Comparison of ENCODE assay signal across 18 cellular contexts in genomic region chr1:197958861-197959260, GRCh38. TPM values are rescaled to one million over a fixed set of nuclear protein-coding genes. Genes with fewer than 3 reads are reported as not detected.
DNase-seq lines count a peak whose midpoint lies in the region; ATAC-seq, FAIRE-seq and TF ChIP-seq lines count a peak whose summit lies in the region.
"Had no signal": no experiment of that assay in that cellular context is flagged by ENCODE, and none has a peak within 500 bp of the region (broad histone marks: within the 10 kb centered on the region; RNA-seq: fewer than 3 reads in every experiment).

No MANE protein-coding gene starts in this region.

- no peak overlapping the region for H3K27ac ChIP-seq in hepatocyte
- no peak overlapping the region for H3K27ac ChIP-seq in HepG2 (ENCODE audit: extremely low read length, insufficient read depth, low read length)
- H3K27ac ChIP-seq in prostate gland = no peak overlapping the region
- H3K27ac ChIP-seq: BLaER1 treated with 17β-estradiol and CSF1 and Interleukin-3, amounts not matched to agents 10 nM and 100 nM; HL-60; KMS-11 had no signal

- H3K4me1 Mint-ChIP-seq in Calu3 (ENCODE audit: low read depth, unreplicated experiment) = peaks cover 62% of the 10 kb centered on the region
- H3K4me1 Mint-ChIP-seq in nephron = peaks cover 7% of the 10 kb centered on the region
- H3K4me1 Mint-ChIP-seq: H9 had no signal

- no peak overlapping the region for H3K9ac ChIP-seq in HepG2 (ENCODE audit: insufficient read depth, low read depth, low read length)
- H3K9ac ChIP-seq: BLaER1 treated with 17β-estradiol and CSF1 and Interleukin-3, amounts not matched to agents 10 nM and 100 nM; KMS-11; SK-N-SH had no signal

- ATAC-seq in HepG2 = no peak

- H3K4me3 ChIP-seq in hepatocyte = no peak overlapping the region
- no peak overlapping the region for H3K4me3 ChIP-seq in HepG2 (replicated peaks in 1 of 3; ENCODE audit: insufficient read depth in 1 of 3, low read depth in 2 of 3, low read length in 3 of 3)
- no peak overlapping the region for H3K4me3 ChIP-seq in prostate gland
- H3K4me3 ChIP-seq: BLaER1 treated with 17β-estradiol and CSF1 and Interleukin-3, amounts not matched to agents 10 nM and 100 nM had no signal

- TF ChIP-seq POLR2A in HepG2 (IDR thresholded peaks at IDR 0.05; ENCODE audit: insufficient read depth in 1 of 2, low read depth in 2 of 2, low read length in 2 of 2) (no peak), prostate gland (IDR thresholded peaks at IDR 0.05) (no peak)

- intact Hi-C loops in Calu3 (cut with micrococcal nuclease; ENCODE audit: unreplicated experiment) (loop anchor here (1.0 to 10.0 kb wide), 2 partner anchors 35 to 126 kb away; no protein-coding TSS in a partner anchor), HepG2 (cut with micrococcal nuclease; ENCODE audit: unreplicated experiment) (no loop called here), prostate gland (cut with DNase I) (no loop called here)

- H3K9me3 Mint-ChIP-seq in Calu3 (ENCODE audit: low read depth, unreplicated experiment) (peaks cover 4% of the 10 kb centered on the region), nephron (no peaks in the 10 kb centered on the region)
- H3K9me3 Mint-ChIP-seq: CD4-positive, alpha-beta memory T cell; H9; HFFc6 had no signal

- H3K36me3 Mint-ChIP-seq in Calu3 (ENCODE audit: insufficient read depth, unreplicated experiment) (peaks cover 19% of the 10 kb centered on the region), nephron (ENCODE audit: low read depth) (no peaks in the 10 kb centered on the region)
- H3K36me3 Mint-ChIP-seq: CD4-positive, alpha-beta memory T cell had no signal

- H3K79me2 ChIP-seq in hepatocyte = no peaks in the 10 kb centered on the region
- no peaks in the 10 kb centered on the region for H3K79me2 ChIP-seq in HepG2 (ENCODE audit: insufficient read depth, low read length)

- FAIRE-seq in HepG2 (lab: Jason Lieb, UNC) = no peak

- H3K9me2 ChIP-seq in hepatocyte (replicated peaks; ENCODE audit: insufficient read depth) = no peaks in the 10 kb centered on the region
- H3K9me2 ChIP-seq: SK-N-SH had no signal

- H3K4me1 ChIP-seq in hepatocyte (ENCODE audit: insufficient read depth) (no peaks in the 10 kb centered on the region), HepG2 (ENCODE audit: insufficient read depth, low read length) (peaks cover 22% of the 10 kb centered on the region), prostate gland (replicated peaks) (no peaks in the 10 kb centered on the region)
- H3K4me1 ChIP-seq: BLaER1 treated with 17β-estradiol and CSF1 and Interleukin-3, amounts not matched to agents 10 nM and 100 nM; Caco-2 had no signal

- H3K27ac Mint-ChIP-seq in Calu3 (ENCODE audit: unreplicated experiment) (peak overlapping the region; percentile 95), nephron (peak overlapping the region; percentile 66 to 77 (median 72))
- H3K27ac Mint-ChIP-seq: CD4-positive, alpha-beta memory T cell; HFFc6 had no signal

- TF ChIP-seq EP300 in HepG2 (IDR thresholded peaks at IDR 0.05; ENCODE audit: low read depth in 2 of 2, low read length in 2 of 2) (no peak), HepG2 (CRISPR knock-in tag; IDR thresholded peaks at IDR 0.05; ENCODE audit: borderline replicate concordance) (no peak)

- H3K9me3 ChIP-seq in hepatocyte (ENCODE audit: low read depth) (no peaks in the 10 kb centered on the region), HepG2 (ENCODE audit: low read length) (no peaks in the 10 kb centered on the region), prostate gland (no peaks in the 10 kb centered on the region)
- H3K9me3 ChIP-seq: BLaER1 treated with 17β-estradiol and CSF1 and Interleukin-3, amounts not matched to agents 10 nM and 100 nM; Caco-2; SK-N-SH had no signal

- peak overlapping the region; percentile 30 for H2AFZ ChIP-seq in hepatocyte
- no peak overlapping the region for H2AFZ ChIP-seq in HepG2 (ENCODE audit: low read length)

- TF ChIP-seq CTCF in Calu3 (IDR thresholded peaks at IDR 0.05; ENCODE audit: unreplicated experiment) = no peak
- TF ChIP-seq CTCF in hepatocyte (IDR thresholded peaks at IDR 0.05; ENCODE audit: poor library complexity) = no peak
- no peak for TF ChIP-seq CTCF in nephron (IDR thresholded peaks at IDR 0.05; ENCODE audit: unreplicated experiment in 3 of 3)
- TF ChIP-seq CTCF in HepG2 (CRISPR knock-in tag; IDR thresholded peaks at IDR 0.05) = no peak
- TF ChIP-seq CTCF in prostate gland (IDR thresholded peaks at IDR 0.05) = no peak

- no peaks in the 10 kb centered on the region for H3K27me3 ChIP-seq in hepatocyte
- no peaks in the 10 kb centered on the region; a peak in 1 of 5 replicates for H3K27me3 ChIP-seq in HepG2 (ENCODE audit: control insufficient read depth in 1 of 2, insufficient read depth in 2 of 2, low read length in 2 of 2)
- no peaks in the 10 kb centered on the region for H3K27me3 ChIP-seq in prostate gland (replicated peaks; ENCODE audit: insufficient read depth)
- H3K27me3 ChIP-seq: BLaER1 treated with 17β-estradiol and CSF1 and Interleukin-3, amounts not matched to agents 10 nM and 100 nM had no signal

- H3K36me3 ChIP-seq in hepatocyte (replicated peaks; ENCODE audit: insufficient read depth, low read depth) = no peaks in the 10 kb centered on the region
- no peaks in the 10 kb centered on the region for H3K36me3 ChIP-seq in HepG2 (replicated peaks in 1 of 2; ENCODE audit: control insufficient read depth in 1 of 2, insufficient read depth in 2 of 2, low read length in 2 of 2)
- H3K36me3 ChIP-seq in prostate gland = no peaks in the 10 kb centered on the region
- H3K36me3 ChIP-seq: BLaER1 treated with 17β-estradiol and CSF1 and Interleukin-3, amounts not matched to agents 10 nM and 100 nM had no signal

- H3K4me2 ChIP-seq in hepatocyte (no peak overlapping the region), HepG2 (ENCODE audit: low read depth, low read length) (no peak overlapping the region)
- H3K4me2 ChIP-seq: BLaER1 treated with 17β-estradiol and CSF1 and Interleukin-3, amounts not matched to agents 10 nM and 100 nM; KMS-11; SK-N-SH had no signal

- CTCF ChIA-PET in Calu3 (lab: Charles Lee) (interaction anchor here (0.7 kb wide), 2 partner anchors 36 to 215 kb away, joined by 3 read pairs; no protein-coding TSS in a partner anchor), HepG2 (lab: Yijun Ruan, JAX; ENCODE audit: low intra/inter-chr PET ratio, low total read pairs) (no interaction called here)

- no peak for TF ChIP-seq RAD21 in HepG2 (CRISPR knock-in tag; IDR thresholded peaks at IDR 0.05)

- BruUV-seq in Calu3 (replicated peaks; lab: Mats Ljungman, UMichigan) (no TSS peak), HepG2 (replicated peaks; lab: Mats Ljungman, UMichigan) (no TSS peak)

- H4K20me1 ChIP-seq in hepatocyte (ENCODE audit: insufficient read depth, poor library complexity, severe bottlenecking) (no peaks in the 10 kb centered on the region), HepG2 (ENCODE audit: insufficient read depth, low read length) (no peaks in the 10 kb centered on the region)
- H4K20me1 ChIP-seq: BLaER1 treated with 17β-estradiol and CSF1 and Interleukin-3, amounts not matched to agents 10 nM and 100 nM had no signal

- DNase-seq in Calu3 (peak; percentile 7), M059J (ENCODE audit: low read depth) (peak; percentile 51), hepatocyte (ENCODE audit: low spot score) (no peak), UCSD-AML1 (lab: John Stamatoyannopoulos, UW; ENCODE audit: unreplicated experiment) (no peak), DMS153 (lab: John Stamatoyannopoulos, UW) (no peak), HepG2 (ENCODE audit: low spot score) (no peak), prostate gland (ENCODE audit: low spot score) (no peak)
- DNase-seq: Caco-2; CD4-positive, alpha-beta memory T cell; H9; HFFc6; NCI-H226; SIG-M5; SK-N-SH had no signal

- in situ Hi-C loops in HepG2 (cut with HindIII; ENCODE audit: extremely low pct_ligation_motif_present, low pct_unique_long_range_greater_than_20kb) = no loop called here

- H3K4me3 Mint-ChIP-seq in Calu3 (ENCODE audit: low read depth, unreplicated experiment) (peak overlapping the region; percentile 52), nephron (no peak overlapping the region)
- H3K4me3 Mint-ChIP-seq: CD4-positive, alpha-beta memory T cell; H9; HFFc6 had no signal

- H3K27me3 Mint-ChIP-seq in Calu3 (ENCODE audit: unreplicated experiment) (no peaks in the 10 kb centered on the region), nephron (ENCODE audit: low read depth) (no peaks in the 10 kb centered on the region)

- POLR2A ChIA-PET in HepG2 (lab: Yijun Ruan, JAX) = no interaction called here

RNA-seq across cellular contexts. Expression of gene LHX9, which starts 41.7 kb away (rescaled TPM):
- total RNA-seq in Calu3 (2022) (2.6 TPM in 2 replicates), hepatocyte (not detected in 2 replicates), HepG2 (2016; rRNA removed; fragmentation: Illumina TruSeq; extraction: Trizol) (not detected in 2 replicates), prostate gland (1 to 10 TPM in 1 of 2 donors, not detected in 1; 5.7 TPM)
- total RNA-seq in M059J (2014; rRNA removed; shearing (Covaris generic)) = 3.2 and 7.0 TPM in 2 replicates
- polyA plus RNA-seq in hepatocyte (0.34 TPM in 1 of 2 replicates, not detected in the other), HepG2 (2011; rRNA removed) (not detected in 2 replicates)
- total RNA-seq in HepG2 (2016; cell fraction: cytosol; rRNA removed; fragmentation: Illumina TruSeq; extraction: Trizol; ENCODE audit: low read depth) = not detected in 2 replicates
- total RNA-seq in HepG2 (2016; cell fraction: insoluble cytoplasmic fraction; rRNA removed; fragmentation: Illumina TruSeq; extraction: Trizol) = not detected in 2 replicates
- not detected in 2 replicates for total RNA-seq in HepG2 (2016; cell fraction: membrane; rRNA removed; fragmentation: Illumina TruSeq; extraction: Trizol)
- not detected in 2 replicates for total RNA-seq in HepG2 (2016; cell fraction: nucleus; rRNA removed; fragmentation: Illumina TruSeq; extraction: Trizol)
- not detected in 2 replicates for polyA plus RNA-seq in HepG2 (2011; cell fraction: cytosol; rRNA removed)
- not detected in 2 replicates for polyA plus RNA-seq in HepG2 (2011; cell fraction: nucleus; rRNA removed)
- not detected in 2 replicates for polyA plus RNA-seq in HepG2 (2012)
- polyA plus RNA-seq in HepG2 (2016; cell fraction: cytosol; fragmentation: Illumina TruSeq; extraction: Trizol; ENCODE audit: low read depth) = not detected in 2 replicates
- polyA plus RNA-seq in HepG2 (2016; cell fraction: insoluble cytoplasmic fraction; fragmentation: Illumina TruSeq; extraction: Trizol; ENCODE audit: low read depth) = not detected in 2 replicates
- not detected in 2 replicates for polyA plus RNA-seq in HepG2 (2016; cell fraction: membrane; fragmentation: Illumina TruSeq; extraction: Trizol; ENCODE audit: low read depth)
- not detected in 2 replicates for polyA plus RNA-seq in HepG2 (2016; cell fraction: nucleus; fragmentation: Illumina TruSeq; extraction: Trizol; ENCODE audit: insufficient read depth, low read depth)
- 1.5 TPM in 1 of 2 replicates, not detected in the other for polyA minus RNA-seq in HepG2 (2011; rRNA and poly(A)+ RNA removed; ENCODE audit: low replicate concordance)
- polyA minus RNA-seq in HepG2 (2011; cell fraction: cytosol; rRNA and poly(A)+ RNA removed) = not detected in 2 replicates
- polyA minus RNA-seq in HepG2 (2011; cell fraction: nucleus; rRNA and poly(A)+ RNA removed) = not detected in 2 replicates
- total RNA-seq: CD4-positive, alpha-beta memory T cell; H9 had no signal
- polyA plus RNA-seq: CD4-positive, alpha-beta memory T cell had no signal

RNA-seq across cellular contexts. Expression of gene C1orf53, which starts 56.4 kb away (rescaled TPM):
- total RNA-seq in Calu3 (2022) (11.2 and 14.2 TPM in 2 replicates), hepatocyte (9.0 and 25.3 TPM in 2 replicates), HepG2 (2016; rRNA removed; fragmentation: Illumina TruSeq; extraction: Trizol) (8.5 and 10.1 TPM in 2 replicates), prostate gland (10 to 100 TPM in 1 of 2 donors, 1 to 10 TPM in 1; 3.9 to 13.2 TPM)
- 13.5 and 20.4 TPM in 2 replicates for total RNA-seq in M059J (2014; rRNA removed; shearing (Covaris generic))
- polyA plus RNA-seq in hepatocyte (14.4 and 15.7 TPM in 2 replicates), HepG2 (2011; rRNA removed) (4.7 and 5.8 TPM in 2 replicates)
- 28.8 and 32.5 TPM in 2 replicates for total RNA-seq in HepG2 (2016; cell fraction: cytosol; rRNA removed; fragmentation: Illumina TruSeq; extraction: Trizol; ENCODE audit: low read depth)
- 9.8 and 11.1 TPM in 2 replicates for total RNA-seq in HepG2 (2016; cell fraction: insoluble cytoplasmic fraction; rRNA removed; fragmentation: Illumina TruSeq; extraction: Trizol)
- total RNA-seq in HepG2 (2016; cell fraction: membrane; rRNA removed; fragmentation: Illumina TruSeq; extraction: Trizol) = 16.0 and 23.8 TPM in 2 replicates
- 2.7 and 4.2 TPM in 2 replicates for total RNA-seq in HepG2 (2016; cell fraction: nucleus; rRNA removed; fragmentation: Illumina TruSeq; extraction: Trizol)
- polyA plus RNA-seq in HepG2 (2011; cell fraction: cytosol; rRNA removed) = 3.7 and 6.1 TPM in 2 replicates
- 2.3 and 3.2 TPM in 2 replicates for polyA plus RNA-seq in HepG2 (2011; cell fraction: nucleus; rRNA removed)
- polyA plus RNA-seq in HepG2 (2012) = 1.9 and 5.4 TPM in 2 replicates
- polyA plus RNA-seq in HepG2 (2016; cell fraction: cytosol; fragmentation: Illumina TruSeq; extraction: Trizol; ENCODE audit: low read depth) = 38.1 and 46.8 TPM in 2 replicates
- polyA plus RNA-seq in HepG2 (2016; cell fraction: insoluble cytoplasmic fraction; fragmentation: Illumina TruSeq; extraction: Trizol; ENCODE audit: low read depth) = 9.2 and 12.3 TPM in 2 replicates
- 19.3 and 20.6 TPM in 2 replicates for polyA plus RNA-seq in HepG2 (2016; cell fraction: membrane; fragmentation: Illumina TruSeq; extraction: Trizol; ENCODE audit: low read depth)
- 5.6 and 7.0 TPM in 2 replicates for polyA plus RNA-seq in HepG2 (2016; cell fraction: nucleus; fragmentation: Illumina TruSeq; extraction: Trizol; ENCODE audit: insufficient read depth, low read depth)
- polyA minus RNA-seq in HepG2 (2011; rRNA and poly(A)+ RNA removed; ENCODE audit: low replicate concordance) = 2.6 TPM in 1 of 2 replicates, not detected in the other
- 1.6 and 2.0 TPM in 2 replicates for polyA minus RNA-seq in HepG2 (2011; cell fraction: cytosol; rRNA and poly(A)+ RNA removed)
- polyA minus RNA-seq in HepG2 (2011; cell fraction: nucleus; rRNA and poly(A)+ RNA removed) = 1.2 TPM in 2 replicates
- total RNA-seq: CD4-positive, alpha-beta memory T cell had no signal
- polyA plus RNA-seq: CD4-positive, alpha-beta memory T cell had no signal

Comparison
In these comparisons a context has a peak if more than half of its experiments do, and no peak if none do; other contexts are left out.
1. DNase-seq: peak in Calu3 (single experiment) and M059J (single experiment); none in hepatocyte (single experiment), UCSD-AML1 (single experiment), DMS153 (single experiment), HepG2 (single experiment) and prostate gland (single experiment).